ENCODE assay signal across 32 cellular contexts in genomic region chr5:91707521-91707841, GRCh38.
"Had no signal": no experiment of that assay in that cellular context is flagged by ENCODE, and none has a peak within 500 bp of the region (broad histone marks: within the 10 kb centered on the region; RNA-seq: fewer than 3 reads in every experiment).

No MANE protein-coding gene starts in this region.

- H3K36me3 ChIP-seq: cardiac muscle cell, MG63 had no signal

- H3K27me3 ChIP-seq: cardiac muscle cell, MG63 had no signal

- H3K36me3 Mint-ChIP-seq: activated CD4-positive, alpha-beta memory T cell treated with anti-CD3 and anti-CD28 coated beads for 36 hours; activated naive CD4-positive, alpha-beta T cell treated with anti-CD3 and anti-CD28 coated beads, Interleukin-2, amount 10 ng/mL, durations not matched to agents 7 days and 5 days; activated naive CD8-positive, alpha-beta T cell; WTC11 had no signal

- H3K27ac ChIP-seq: cardiac muscle cell, PC-9, RWPE1 had no signal

- H3K27ac Mint-ChIP-seq: activated CD4-positive, alpha-beta memory T cell treated with anti-CD3 and anti-CD28 coated beads for 36 hours; activated naive CD4-positive, alpha-beta T cell treated with anti-CD3 and anti-CD28 coated beads, Interleukin-2, amount 10 ng/mL, durations not matched to agents 7 days and 5 days; activated naive CD8-positive, alpha-beta T cell; activated naive CD8-positive, alpha-beta T cell treated with anti-CD3 and anti-CD28 coated beads, Interleukin-2, amount 50 U/mL, for 24 hours; activated T-helper 1 cell treated with anti-CD3 and anti-CD28 coated beads, Interleukin-12 subunit alpha, Interleukin-12 subunit beta, Interleukin-2, Interleukin-4 antibody, amounts not matched to agents 30 ng/mL and 10 ng/mL and 1 ng/mL, durations not matched to agents 14 hours and 24 hours and 36 hours; T-helper 1 cell treated with Interleukin-12 subunit alpha and Interleukin-12 subunit beta and Interleukin-4 antibody, amounts not matched to agents 30 μg/mL and 1 μg/mL, for 36 hours; T-helper 2 cell treated with Interferon-gamma antibody and Interleukin-4, amounts not matched to agents 5 μg/mL and 100 μg/mL, for 36 hours; WTC11 had no signal

- DNase-seq: activated CD4-positive, alpha-beta memory T cell treated with anti-CD3 and anti-CD28 coated beads for 36 hours; activated CD4-positive, alpha-beta T cell treated with anti-CD3 and anti-CD28 coated beads for 4 hours; activated CD4-positive, alpha-beta T cell treated with anti-CD3 and anti-CD28 coated beads, Interleukin-2, amount 50 U/mL, for 1 hour; activated CD4-positive, CD25-positive, alpha-beta regulatory T cell treated with anti-CD3 and anti-CD28 coated beads, Interleukin-2, amount 50 U/mL, for 72 hours; activated CD8-positive, alpha-beta memory T cell treated with anti-CD3 and anti-CD28 coated beads, Interleukin-2, amount 50 U/mL, for 4 hours; activated naive CD4-positive, alpha-beta T cell treated with anti-CD3 and anti-CD28 coated beads, Interleukin-2, amount 10 ng/mL, durations not matched to agents 7 days and 5 days; activated naive CD8-positive, alpha-beta T cell treated with anti-CD3 and anti-CD28 coated beads, Interleukin-2, amount 50 U/mL, for 24 hours; activated T-cell treated with anti-CD3 and anti-CD28 coated beads for 4 hours; activated T-cell treated with anti-CD3 and anti-CD28 coated beads, Interleukin-2, amount 50 U/mL, for 4 hours; aorta; Karpas-422; KBM-7; MG63; NCI-H1048; NCI-H1105 treated with DMSO at 0.1 percent for 48 hours; NCI-H1436; NCI-H1694; NCI-H1930; NCI-H2081 treated with DMSO at 0.1 percent for 48 hours; NCI-H345; NCI-H524 treated with DMSO at 0.1 percent for 48 hours; PC-9; SIG-M5 had no signal

- H3K27me3 Mint-ChIP-seq: activated CD4-positive, alpha-beta memory T cell treated with anti-CD3 and anti-CD28 coated beads for 36 hours; activated naive CD4-positive, alpha-beta T cell treated with anti-CD3 and anti-CD28 coated beads, Interleukin-2, amount 10 ng/mL, durations not matched to agents 7 days and 5 days; activated naive CD8-positive, alpha-beta T cell; activated naive CD8-positive, alpha-beta T cell treated with anti-CD3 and anti-CD28 coated beads, Interleukin-2, amount 50 U/mL, for 24 hours; central memory CD8-positive, alpha-beta T cell had no signal

- H3K4me1 Mint-ChIP-seq: activated naive CD4-positive, alpha-beta T cell treated with anti-CD3 and anti-CD28 coated beads, Interleukin-2, amount 10 ng/mL, durations not matched to agents 7 days and 5 days; activated naive CD8-positive, alpha-beta T cell treated with anti-CD3 and anti-CD28 coated beads, Interleukin-2, amount 50 U/mL, for 24 hours; central memory CD8-positive, alpha-beta T cell had no signal

- ATAC-seq: activated naive CD8-positive, alpha-beta T cell treated with anti-CD3 and anti-CD28 coated beads, Interleukin-2, amount 50 U/mL, for 24 hours; activated T-cell treated with anti-CD3 and anti-CD28 coated beads, Interleukin-2, amount 50 U/mL, for 4 hours; Right ventricle myocardium inferior; WTC11 had no signal

- H3K4me3 Mint-ChIP-seq: activated CD4-positive, alpha-beta memory T cell treated with anti-CD3 and anti-CD28 coated beads for 36 hours; activated naive CD4-positive, alpha-beta T cell treated with anti-CD3 and anti-CD28 coated beads, Interleukin-2, amount 10 ng/mL, durations not matched to agents 7 days and 5 days; activated naive CD8-positive, alpha-beta T cell; activated naive CD8-positive, alpha-beta T cell treated with anti-CD3 and anti-CD28 coated beads, Interleukin-2, amount 50 U/mL, for 24 hours; activated T-cell treated with anti-CD3 and anti-CD28 coated beads, Interleukin-2, amount 50 U/mL, for 4 hours; activated T-helper 1 cell treated with anti-CD3 and anti-CD28 coated beads, Interleukin-12 subunit alpha, Interleukin-12 subunit beta, Interleukin-2, Interleukin-4 antibody, amounts not matched to agents 30 ng/mL and 10 ng/mL and 1 ng/mL, durations not matched to agents 14 hours and 24 hours and 36 hours; central memory CD8-positive, alpha-beta T cell; T-helper 1 cell treated with Interleukin-12 subunit alpha and Interleukin-12 subunit beta and Interleukin-4 antibody, amounts not matched to agents 30 μg/mL and 1 μg/mL, for 36 hours; T-helper 2 cell treated with Interferon-gamma antibody and Interleukin-4, amounts not matched to agents 5 μg/mL and 100 μg/mL, for 36 hours; WTC11 had no signal

- H3K9me3 Mint-ChIP-seq: activated naive CD4-positive, alpha-beta T cell treated with anti-CD3 and anti-CD28 coated beads, Interleukin-2, amount 10 ng/mL, durations not matched to agents 7 days and 5 days; activated naive CD8-positive, alpha-beta T cell treated with anti-CD3 and anti-CD28 coated beads, Interleukin-2, amount 50 U/mL, for 24 hours; activated T-helper 1 cell treated with anti-CD3 and anti-CD28 coated beads, Interleukin-12 subunit alpha, Interleukin-12 subunit beta, Interleukin-2, Interleukin-4 antibody, amounts not matched to agents 30 ng/mL and 10 ng/mL and 1 ng/mL, durations not matched to agents 14 hours and 24 hours and 36 hours; T-helper 1 cell treated with Interleukin-12 subunit alpha and Interleukin-12 subunit beta and Interleukin-4 antibody, amounts not matched to agents 30 μg/mL and 1 μg/mL, for 36 hours; T-helper 2 cell treated with Interferon-gamma antibody and Interleukin-4, amounts not matched to agents 5 μg/mL and 100 μg/mL, for 36 hours had no signal

- H3K4me3 ChIP-seq: cardiac muscle cell, MG63, PC-9 had no signal
